Comparison of ENCODE assay signal across 8 cellular contexts in the genomic region with DNA sequence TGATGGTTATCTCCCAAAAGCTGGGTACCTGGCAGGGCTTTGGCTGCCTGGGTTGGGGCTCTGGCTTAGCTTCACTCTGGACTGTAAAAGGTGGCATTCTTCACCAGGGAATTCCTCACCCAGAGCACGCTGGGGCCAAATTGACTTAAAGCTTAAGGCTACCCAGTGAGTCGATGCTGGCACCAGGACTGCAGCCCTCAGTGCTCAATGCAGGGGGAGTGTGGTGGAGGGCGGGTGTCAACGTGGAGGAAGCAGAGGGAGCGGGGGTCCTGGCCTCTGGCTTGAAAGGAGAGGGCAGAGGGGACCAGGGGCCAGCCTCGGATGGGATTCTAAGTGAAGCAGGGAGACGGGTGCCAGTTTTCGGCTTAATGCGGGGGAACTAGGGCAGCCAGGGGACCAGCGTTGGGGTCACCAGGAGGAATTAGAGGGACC. TPM values are rescaled to one million over a fixed set of nuclear protein-coding genes. Genes with fewer than 3 reads are reported as not detected.
A peak's percentile ranks its signal among the peaks of the same experiment; 100 is the strongest.
DNase-seq lines count a peak whose midpoint lies in the region; ATAC-seq lines count a peak whose summit lies in the region.

No MANE protein-coding gene starts in this region.

- H3K4me3 ChIP-seq in H7 (ENCODE audit: insufficient read depth, low read depth, low read length) (peak overlapping the region; percentile 41), thymus (ENCODE audit: low read length) (peak overlapping the region; percentile 60)

- H3K27me3 Mint-ChIP-seq in activated naive CD8-positive, alpha-beta T cell treated with anti-CD3 and anti-CD28 coated beads for 36 hours, result no peaks in the 10 kb centered on the region

- H3K4me1 ChIP-seq in thymus (ENCODE audit: control insufficient read depth, insufficient read depth, low read length), result peaks cover 6% of the 10 kb centered on the region

- H3K9me3 ChIP-seq in thymus (ENCODE audit: control insufficient read depth), result no peaks in the 10 kb centered on the region

- peak overlapping the region; percentile 59 for H3K27ac ChIP-seq in thymus (ENCODE audit: low read depth)

- ATAC-seq in GM21529 (IDR thresholded peaks at IDR 0.05; ENCODE audit: unreplicated experiment), result no peak
- no peak for ATAC-seq in GM18870 (IDR thresholded peaks at IDR 0.05; ENCODE audit: unreplicated experiment)
- no peak for ATAC-seq in GM21515 (IDR thresholded peaks at IDR 0.05; ENCODE audit: unreplicated experiment)

- peaks cover 8% of the 10 kb centered on the region for H3K4me1 Mint-ChIP-seq in activated naive CD8-positive, alpha-beta T cell treated with anti-CD3 and anti-CD28 coated beads for 36 hours

- DNase-seq in A172 (ENCODE audit: low spot score) (peak; percentile 43), H7 (no peak), iPS-NIHi7 (ENCODE audit: extremely low spot score) (peak; percentile 16)
- DNase-seq in activated naive CD8-positive, alpha-beta T cell treated with anti-CD3 and anti-CD28 coated beads for 36 hours, result no peak

- 28% methylated on average over 10 of the region's 10 CpGs for WGBS in thymus

- H3K36me3 ChIP-seq in H7 (replicated peaks; ENCODE audit: control insufficient read depth, insufficient read depth, low read length), result peaks cover 5% of the 10 kb centered on the region
- peaks cover 42% of the 10 kb centered on the region for H3K36me3 ChIP-seq in thymus (ENCODE audit: control insufficient read depth, insufficient read depth)

- no peaks in the 10 kb centered on the region for H3K9me3 Mint-ChIP-seq in activated naive CD8-positive, alpha-beta T cell treated with anti-CD3 and anti-CD28 coated beads for 36 hours

- peak overlapping the region; percentile 78 for H3K27ac Mint-ChIP-seq in activated naive CD8-positive, alpha-beta T cell treated with anti-CD3 and anti-CD28 coated beads for 36 hours

- H3K27me3 ChIP-seq in H7 (ENCODE audit: control insufficient read depth, insufficient read depth, low read length) (no peaks in the 10 kb centered on the region), thymus (ENCODE audit: control insufficient read depth, insufficient read depth) (no peaks in the 10 kb centered on the region)

- peak overlapping the region; percentile 76 for H3K4me3 Mint-ChIP-seq in activated naive CD8-positive, alpha-beta T cell treated with anti-CD3 and anti-CD28 coated beads for 36 hours

- no peaks in the 10 kb centered on the region for H3K36me3 Mint-ChIP-seq in activated naive CD8-positive, alpha-beta T cell treated with anti-CD3 and anti-CD28 coated beads for 36 hours

RNA-seq across cellular contexts. Expression of a gene that starts 0.4 kb away (rescaled TPM):
- 110 and 137 TPM in 2 replicates for total RNA-seq in A172 (2014; rRNA removed; shearing (Covaris generic))
- 44.0 and 46.6 TPM in 2 replicates for total RNA-seq in H7 (2014; rRNA removed; shearing (Covaris generic))
- total RNA-seq in activated naive CD8-positive, alpha-beta T cell treated with anti-CD3 and anti-CD28 coated beads for 36 hours, result 10 to 100 TPM; 45.3 to 46.4 TPM
- polyA plus RNA-seq in thymus, result 112 TPM

RNA-seq across cellular contexts. Expression of a gene that starts 6.5 kb away (rescaled TPM):
- total RNA-seq in A172 (2014; rRNA removed; shearing (Covaris generic)), result 143 and 229 TPM in 2 replicates
- 128 and 143 TPM in 2 replicates for total RNA-seq in H7 (2014; rRNA removed; shearing (Covaris generic))
- 10 to 100 TPM; 66.3 to 68.4 TPM for total RNA-seq in activated naive CD8-positive, alpha-beta T cell treated with anti-CD3 and anti-CD28 coated beads for 36 hours
- 144 TPM for polyA plus RNA-seq in thymus

RNA-seq across cellular contexts. Expression of a gene that starts 14.6 kb away (rescaled TPM):
- total RNA-seq in A172 (2014; rRNA removed; shearing (Covaris generic)), result 9.7 and 14.3 TPM in 2 replicates
- 2.3 and 4.5 TPM in 2 replicates for total RNA-seq in H7 (2014; rRNA removed; shearing (Covaris generic))
- 10 to 100 TPM; 22.3 to 23.1 TPM for total RNA-seq in activated naive CD8-positive, alpha-beta T cell treated with anti-CD3 and anti-CD28 coated beads for 36 hours
- polyA plus RNA-seq in thymus, result 14.3 TPM

RNA-seq across cellular contexts. Expression of a gene that starts 15.0 kb away (rescaled TPM):
- 132 and 137 TPM in 2 replicates for total RNA-seq in A172 (2014; rRNA removed; shearing (Covaris generic))
- total RNA-seq in H7 (2014; rRNA removed; shearing (Covaris generic)), result 31.4 and 48.8 TPM in 2 replicates
- total RNA-seq in activated naive CD8-positive, alpha-beta T cell treated with anti-CD3 and anti-CD28 coated beads for 36 hours, result 10 to 100 TPM; 25.1 to 25.3 TPM
- 53.7 TPM for polyA plus RNA-seq in thymus

RNA-seq across cellular contexts. Expression of a gene that starts 32.2 kb away (rescaled TPM):
- total RNA-seq in A172 (2014; rRNA removed; shearing (Covaris generic)), result 29.8 and 43.7 TPM in 2 replicates
- 38.6 and 71.3 TPM in 2 replicates for total RNA-seq in H7 (2014; rRNA removed; shearing (Covaris generic))
- 10 to 100 TPM; 35.1 to 35.8 TPM for total RNA-seq in activated naive CD8-positive, alpha-beta T cell treated with anti-CD3 and anti-CD28 coated beads for 36 hours
- 111 TPM for polyA plus RNA-seq in thymus

Comparison
In these comparisons a context has a peak if more than half of its experiments do, and no peak if none do; other contexts are left out.
1. DNase-seq: peak in A172 (single experiment) and iPS-NIHi7 (single experiment); none in H7 (single experiment) and activated naive CD8-positive, alpha-beta T cell treated with anti-CD3 and anti-CD28 coated beads for 36 hours (single experiment).